9 cellular contexts compared by ENCODE assay signal in genomic region chr18:23238651-23239349, GRCh38.
DNase-seq lines count a peak whose midpoint lies in the region; ATAC-seq and TF ChIP-seq lines count a peak whose summit lies in the region.
"Had no signal": no experiment of that assay in that cellular context is flagged by ENCODE, and none has a peak within 500 bp of the region (broad histone marks: within the 10 kb centered on the region; RNA-seq: fewer than 3 reads in every experiment).

No MANE protein-coding gene starts in this region.

- peaks cover 45% of the 10 kb centered on the region for H3K4me1 Mint-ChIP-seq in activated T-cell treated with anti-CD3 and anti-CD28 coated beads, Interleukin-2, amount 50 U/mL, for 72 hours (ENCODE audit: low read depth)

- peak overlapping the region; percentile 77 to 78 for H3K4me3 Mint-ChIP-seq in activated T-cell treated with anti-CD3 and anti-CD28 coated beads, Interleukin-2, amount 50 U/mL, for 72 hours

- H3K9ac ChIP-seq in liver (ENCODE audit: low read depth in 1 of 2, low read length in 2 of 2), result peak overlapping the region; percentile 18 to 72

- H3K9me3 ChIP-seq in liver (ENCODE audit: control insufficient read depth in 4 of 4, low read length in 3 of 4) (no peaks in the 10 kb centered on the region), tibial artery (no peaks in the 10 kb centered on the region)

- 74% methylated on average over 12 of the region's 12 CpGs for WGBS in liver

- no peaks in the 10 kb centered on the region for H3K9me3 Mint-ChIP-seq in activated T-cell treated with anti-CD3 and anti-CD28 coated beads, Interleukin-2, amount 50 U/mL, for 72 hours

- H3K27ac ChIP-seq in brain microvascular endothelial cell (no peak overlapping the region), liver (ENCODE audit: low read depth in 1 of 2, low read length in 2 of 2) (peak overlapping the region; percentile 95 to 97), tibial artery (peak overlapping the region; percentile 72 to 80)

- H3K4me1 ChIP-seq in liver (ENCODE audit: control insufficient read depth in 4 of 4, insufficient read depth in 4 of 4, low read length in 3 of 4), result peaks cover 5 to 39% (median 26%) of the 10 kb centered on the region in 4 donors
- peaks cover 0 to 27% (median 20%) of the 10 kb centered on the region in 4 donors for H3K4me1 ChIP-seq in tibial artery

- in situ Hi-C loops in brain microvascular endothelial cell (cut with HindIII; ENCODE audit: low pct_ligation_motif_present, low sequenced_read_pairs), result no loop called here

- H3K36me3 ChIP-seq in brain microvascular endothelial cell (replicated peaks) (peaks cover 2% of the 10 kb centered on the region), liver (ENCODE audit: control insufficient read depth in 4 of 4, insufficient read depth in 3 of 4, low read depth in 1 of 4, low read length in 3 of 4) (no peaks in the 10 kb centered on the region), tibial artery (peaks cover 0 to 9% (median 0%) of the 10 kb centered on the region in 3 donors)

- no peaks in the 10 kb centered on the region for H3K36me3 Mint-ChIP-seq in activated T-cell treated with anti-CD3 and anti-CD28 coated beads, Interleukin-2, amount 50 U/mL, for 72 hours (ENCODE audit: insufficient read depth in 2 of 2)

- H3K27me3 ChIP-seq in brain microvascular endothelial cell (replicated peaks), result no peaks in the 10 kb centered on the region
- no peaks in the 10 kb centered on the region for H3K27me3 ChIP-seq in liver (ENCODE audit: control insufficient read depth in 4 of 4, insufficient read depth in 4 of 4, low read length in 3 of 4)
- no peaks in the 10 kb centered on the region for H3K27me3 ChIP-seq in tibial artery

- H3K4me3 ChIP-seq in brain microvascular endothelial cell (ENCODE audit: low read depth, low read length) (no peak overlapping the region), liver (ENCODE audit: low read depth in 1 of 3, low read length in 3 of 3) (no peak overlapping the region), tibial artery (no peak overlapping the region)

- TF ChIP-seq CTCF in brain microvascular endothelial cell (IDR thresholded peaks at IDR 0.05; ENCODE audit: low read depth, low read length, missing control alignments) (no peak), liver (IDR thresholded peaks at IDR 0.05; ENCODE audit: low read depth, low read length, missing input control) (no peak), tibial artery (IDR thresholded peaks at IDR 0.05) (no peak)

- no peaks in the 10 kb centered on the region for H3K27me3 Mint-ChIP-seq in activated T-cell treated with anti-CD3 and anti-CD28 coated beads, Interleukin-2, amount 50 U/mL, for 72 hours (ENCODE audit: low read depth)

- intact Hi-C loops in tibial artery (cut with DNase I; ENCODE audit: low total_unique reads) (loop anchor here (10.0 kb wide), 2 partner anchors 116 to 894 kb away; no protein-coding TSS in a partner anchor), head of caudate nucleus (cut with DNase I) (no loop called here)

- H3K27ac Mint-ChIP-seq in activated T-cell treated with anti-CD3 and anti-CD28 coated beads, Interleukin-2, amount 50 U/mL, for 72 hours, result peak overlapping the region; percentile 85

- DNase-seq in activated T-cell treated with anti-CD3 and anti-CD28 coated beads, Interleukin-2, amount 50 U/mL, for 72 hours, result no peak
- DNase-seq in activated T-cell treated with anti-CD3 and anti-CD28 coated beads for 4 hours (no peak), brain microvascular endothelial cell (peak; percentile 21), tibial artery (no peak), amniotic stem cell (lab: John Stamatoyannopoulos, UW) (no peak), head of caudate nucleus (no peak), NK-92 (lab: John Stamatoyannopoulos, UW; ENCODE audit: unreplicated experiment) (no peak)

- no peak for TF ChIP-seq RAD21 in liver (IDR thresholded peaks at IDR 0.05)

- ATAC-seq in activated T-cell treated with anti-CD3 and anti-CD28 coated beads, Interleukin-2, amount 50 U/mL, for 72 hours (replicated peaks in 1 of 2), result no peak
- ATAC-seq: SK-N-SH treated with all-trans-retinoic acid at 6 μM for 48 hours had no signal

TF ChIP-seq in liver, 16 proteins besides CTCF, POLR2A, EP300 and RAD21:
- TF ChIP-seq SP1 (IDR thresholded peaks at IDR 0.05) (peak; percentile 6), TAF1 (conservative IDR thresholded peaks at IDR 0.05) (no peak)
